11 cellular contexts compared by ENCODE assay signal in genomic region chr2:219406861-219407230, GRCh38. TPM values are rescaled to one million over a fixed set of nuclear protein-coding genes. Genes with fewer than 3 reads are reported as not detected.
DNase-seq lines count a peak whose midpoint lies in the region; ATAC-seq and TF ChIP-seq lines count a peak whose summit lies in the region.
"Had no signal": no experiment of that assay in that cellular context is flagged by ENCODE, and none has a peak within 500 bp of the region (broad histone marks: within the 10 kb centered on the region; RNA-seq: fewer than 3 reads in every experiment).

No MANE protein-coding gene starts in this region.

- in situ Hi-C loops in transverse colon (cut with MboI; ENCODE audit: low pct_ligation_motif_present in 1 of 4, low pct_unique_long_range_greater_than_20kb in 1 of 4, low sequenced_read_pairs in 3 of 4): loop anchor here in 3 of 4 donors (10.0 kb wide), 1 partner anchor 118 kb away; no protein-coding TSS in a partner anchor

- H3K4me1 ChIP-seq in transverse colon: peaks cover 0 to 25% (median 16%) of the 10 kb centered on the region in 4 donors

- WGBS in transverse colon (ENCODE audit: low coverage in 1 of 2), 2 donors: 67 to 69% methylated on average over 2 to 3 of the region's 3 CpGs

- peak; percentile 96 for DNase-seq in HS-5 (ENCODE audit: low read depth)
- peak; percentile 90 for DNase-seq in coronary artery (ENCODE audit: low spot score)
- DNase-seq in kidney tubule cell (ENCODE audit: low spot score): peak; percentile 90
- DNase-seq in transverse colon: peak; percentile 60
- DNase-seq in NAMALWA (ENCODE audit: low spot score): no peak
- no peak for DNase-seq in activated CD4-positive, CD25-positive, alpha-beta regulatory T cell treated with anti-CD3 and anti-CD28 coated beads, Interleukin-2, amount 50 U/mL, for 72 hours
- no peak for DNase-seq in cerebellar nuclear complex (lab: John Stamatoyannopoulos, UW)
- DNase-seq: stimulated activated naive B cell treated with anti-CD40 and anti-IgM and Interleukin-4, amounts not matched to agents 10 μg/mL and 1 μg/mL and 100 μg/mL, for 72 hours had no signal

- no peaks in the 10 kb centered on the region for H3K36me3 ChIP-seq in transverse colon

- TF ChIP-seq EP300 in transverse colon (IDR thresholded peaks at IDR 0.05; ENCODE audit: low read depth): peak; percentile 55

- no peaks in the 10 kb centered on the region for H3K9me3 ChIP-seq in transverse colon

- peaks cover 7% of the 10 kb centered on the region for H3K27me3 ChIP-seq in transverse colon

- TF ChIP-seq POLR2A in transverse colon (IDR thresholded peaks at IDR 0.05): no peak

- no peak for TF ChIP-seq CTCF in coronary artery (IDR thresholded peaks at IDR 0.05)
- no peak for TF ChIP-seq CTCF in transverse colon (IDR thresholded peaks at IDR 0.05)

- H3K27ac ChIP-seq in coronary artery (peak overlapping the region; percentile 90 to 91), transverse colon (peak overlapping the region; percentile 79 to 91 (median 86))
- H3K27ac ChIP-seq: skin epidermis had no signal

- H3K4me3 ChIP-seq in coronary artery: no peak overlapping the region
- H3K4me3 ChIP-seq in transverse colon: no peak overlapping the region
- H3K4me3 ChIP-seq: skin epidermis had no signal

- no peak for ATAC-seq in GM18520 (IDR thresholded peaks at IDR 0.05; ENCODE audit: unreplicated experiment)
- ATAC-seq: Panc1; stimulated activated naive B cell treated with anti-CD40 and anti-IgM and Interleukin-4, amounts not matched to agents 10 μg/mL and 1 μg/mL and 100 μg/mL, for 72 hours had no signal

- intact Hi-C loops in transverse colon (cut with DNase I; ENCODE audit: low total_unique reads): loop anchor here (5.0 kb wide), 1 partner anchor 45 kb away; no protein-coding TSS in a partner anchor

RNA-seq across cellular contexts. Expression of gene DES, which starts 11.3 kb away (rescaled TPM):
- over 10,000 TPM in 1 of 4 donors, 1,000 to 10,000 TPM in 2, 100 to 1,000 TPM in 1; 1,000 to 12,373 (median 1,519) TPM for total RNA-seq in transverse colon

RNA-seq across cellular contexts. Expression of gene DNPEP, which starts 19.1 kb away (rescaled TPM):
- 100 to 1,000 TPM in 2 of 4 donors, 10 to 100 TPM in 2; 61.3 to 142 (median 104) TPM for total RNA-seq in transverse colon

RNA-seq across cellular contexts. Expression of gene SPEG, which starts 27.8 kb away (rescaled TPM):
- total RNA-seq in transverse colon: 10 to 100 TPM; 26.5 to 95.8 (median 48.5) TPM

Comparison
In these comparisons a context has a peak if more than half of its experiments do, and no peak if none do; other contexts are left out.
1. DNase-seq: peak in HS-5 (single experiment), coronary artery (single experiment), kidney tubule cell (single experiment) and transverse colon (single experiment); none in NAMALWA (single experiment), activated CD4-positive, CD25-positive, alpha-beta regulatory T cell treated with anti-CD3 and anti-CD28 coated beads, Interleukin-2, amount 50 U/mL, for 72 hours (single experiment) and cerebellar nuclear complex (0 of 2).